8 cellular contexts compared by ENCODE assay signal in genomic region chr18:24076136-24076597, GRCh38.
DNase-seq lines count a peak whose midpoint lies in the region; ATAC-seq and TF ChIP-seq lines count a peak whose summit lies in the region.
"Not testable (repeated sequence)": the region's sequence is repeated elsewhere in the genome, so short reads cannot be mapped to it uniquely, and the experiment has no call there.

No MANE protein-coding gene starts in this region.

- peak; percentile 69 for DNase-seq in G401 (ENCODE audit: low spot score)
- peak; percentile 82 for DNase-seq in NCI-H510A treated with DMSO at 0.1 percent for 48 hours (lab: John Stamatoyannopoulos, UW)
- DNase-seq in cardiac muscle cell (ENCODE audit: low read depth in 1 of 2, low spot score in 1 of 2), result peak; percentile 61 to 99
- DNase-seq in posterior cingulate gyrus, result peak in 6 of 10 donors; percentile 22 to 91 (median 66)

- H3K27ac ChIP-seq in adipose tissue (ENCODE audit: low read depth, low read length), result peak overlapping the region; percentile 24
- not testable (repeated sequence) for H3K27ac ChIP-seq in cardiac muscle cell
- peak overlapping the region; percentile 0 for H3K27ac ChIP-seq in stomach smooth muscle (ENCODE audit: low read length)

- not testable (repeated sequence) for H3K9me3 ChIP-seq in cardiac muscle cell (ENCODE audit: low read depth); stomach smooth muscle (ENCODE audit: control insufficient read depth in 2 of 2, low read length in 2 of 2)

- WGBS in adipose tissue, 3 donors, result 39 to 59% (median 43%) methylated on average over 10 of the region's 10 CpGs

- intact Hi-C loops in posterior cingulate gyrus (cut with DNase I), result not testable (repeated sequence)

- H3K4me3 ChIP-seq in WI38 (ENCODE audit: low read depth, low read length); cardiac muscle cell: not testable (repeated sequence)
- H3K4me3 ChIP-seq in stomach smooth muscle (ENCODE audit: low read length in 2 of 2), result peak overlapping the region in 1 of 2 donors; percentile 3

- TF ChIP-seq CTCF in WI38 (IDR thresholded peaks at IDR 0.05; ENCODE audit: low read depth, low read length), result peak; percentile 58
- TF ChIP-seq CTCF in cardiac muscle cell (IDR thresholded peaks at IDR 0.05; ENCODE audit: low read depth, low read length), result peak; percentile 70

- H3K9ac ChIP-seq in stomach smooth muscle (ENCODE audit: low read length in 2 of 2), result not testable (repeated sequence)

- not testable (repeated sequence) for H3K27me3 ChIP-seq in cardiac muscle cell; stomach smooth muscle (ENCODE audit: control insufficient read depth in 1 of 2, insufficient read depth in 2 of 2, low read length in 2 of 2)

- H3K4me1 ChIP-seq in cardiac muscle cell (ENCODE audit: low read depth); stomach smooth muscle (ENCODE audit: control insufficient read depth, insufficient read depth, low read length): not testable (repeated sequence)

- in situ Hi-C loops in G401 (cut with HindIII; ENCODE audit: low sequenced_read_pairs), result not testable (repeated sequence)

- not testable (repeated sequence) for H3K36me3 ChIP-seq in cardiac muscle cell; stomach smooth muscle (ENCODE audit: control insufficient read depth in 2 of 2, insufficient read depth in 2 of 2, low read length in 2 of 2)

- peak; percentile 64 for ATAC-seq in HG03025 (IDR thresholded peaks at IDR 0.05; ENCODE audit: low FRiP score, unreplicated experiment)
